ENCODE assay signal across 8 cellular contexts in genomic region chr5:43396762-43397304, GRCh38. TPM values are rescaled to one million over a fixed set of nuclear protein-coding genes. Genes with fewer than 3 reads are reported as not detected.
DNase-seq lines count a peak whose midpoint lies in the region; TF ChIP-seq lines count a peak whose summit lies in the region.

No MANE protein-coding gene starts in this region.

- peaks cover 0 to 9% (median 6%) of the 10 kb centered on the region in 4 donors for H3K4me1 ChIP-seq in sigmoid colon

- peak overlapping the region; percentile 70; the same call in 1 of the 2 replicates for H3K4me3 ChIP-seq in GM08714 (ENCODE audit: low read length)
- H3K4me3 ChIP-seq in H7 (ENCODE audit: insufficient read depth, low read depth, low read length), result peak overlapping the region; percentile 26; the same call in 1 of the 2 replicates
- H3K4me3 ChIP-seq in sigmoid colon, result peak overlapping the region; percentile 19 to 53 (median 48)

- H3K36me3 ChIP-seq in H7 (replicated peaks; ENCODE audit: control insufficient read depth, insufficient read depth, low read length), result no peaks in the 10 kb centered on the region
- H3K36me3 ChIP-seq in sigmoid colon, result no peaks in the 10 kb centered on the region

- no peak for TF ChIP-seq POLR2A in sigmoid colon (IDR thresholded peaks at IDR 0.05)

- TF ChIP-seq EP300 in sigmoid colon (IDR thresholded peaks at IDR 0.05), result no peak

- H3K27ac ChIP-seq in sigmoid colon, result peak overlapping the region in 2 of 4 donors; percentile 42 to 56

- intact Hi-C loops in sigmoid colon (cut with DNase I), result loop anchor here (10.0 kb wide), 1 partner anchor 88 kb away; the partner anchor contains the start of gene TMEM267

- WGBS in sigmoid colon, 2 donors, result 3 to 8% methylated on average over 53 of the region's 53 CpGs

- TF ChIP-seq CTCF in sigmoid colon (IDR thresholded peaks at IDR 0.05), result no peak

- no peaks in the 10 kb centered on the region for H3K9me3 ChIP-seq in sigmoid colon

- no peaks in the 10 kb centered on the region for H3K27me3 ChIP-seq in H7 (ENCODE audit: control insufficient read depth, insufficient read depth, low read length)
- peaks cover 0 to 12% (median 4%) of the 10 kb centered on the region in 3 donors for H3K27me3 ChIP-seq in sigmoid colon

- DNase-seq in H7 (peak; percentile 45), NCI-H524 treated with DMSO at 0.1 percent for 48 hours (lab: John Stamatoyannopoulos, UW) (peak; percentile 37), foreskin melanocyte (peak; percentile 64), sigmoid colon (peak; percentile 64), NCI-H2196 (lab: John Stamatoyannopoulos, UW; ENCODE audit: unreplicated experiment) (no peak), NCI-H446 (lab: John Stamatoyannopoulos, UW) (no peak)
- peak; percentile 76 to 81 for DNase-seq in activated T-cell treated with anti-CD3 and anti-CD28 coated beads, Interleukin-2, amount 50 U/mL, for 48 hours

RNA-seq across cellular contexts. Expression of gene CCL28, which starts 15.4 kb away (rescaled TPM):
- not detected in 2 replicates for total RNA-seq in H7 (2014; rRNA removed; shearing (Covaris generic))
- total RNA-seq in sigmoid colon, result 1 to 10 TPM in 2 of 4 donors, under 1 TPM in 2; 0.49 to 1.7 (median 1.2) TPM
- 10 to 100 TPM; 18.0 to 68.6 (median 18.3) TPM for polyA plus RNA-seq in sigmoid colon

Comparison
In these comparisons a context has a peak if more than half of its experiments do, and no peak if none do; other contexts are left out.
1. DNase-seq: peak in H7 (single experiment), NCI-H524 treated with DMSO at 0.1 percent for 48 hours (single experiment), activated T-cell treated with anti-CD3 and anti-CD28 coated beads, Interleukin-2, amount 50 U/mL, for 48 hours (2 of 2), foreskin melanocyte (single experiment) and sigmoid colon (single experiment); none in NCI-H2196 (single experiment) and NCI-H446 (0 of 2).
2. Peak in every context shown above with its lines, with median percentiles within 50 percentile points of each other: H3K4me3 ChIP-seq.